14 cellular contexts compared by ENCODE assay signal in genomic region chr7:150966002-150966401, GRCh38. TPM values are rescaled to one million over a fixed set of nuclear protein-coding genes. Genes with fewer than 3 reads are reported as not detected.
DNase-seq lines count a peak whose midpoint lies in the region; ATAC-seq, FAIRE-seq and TF ChIP-seq lines count a peak whose summit lies in the region.
"Had no signal": no experiment of that assay in that cellular context is flagged by ENCODE, and none has a peak within 500 bp of the region (broad histone marks: within the 10 kb centered on the region; RNA-seq: fewer than 3 reads in every experiment).

No MANE protein-coding gene starts in this region.

- H3K27ac ChIP-seq in K562 (ENCODE audit: extremely low read depth, low read depth, low read length), result no peak overlapping the region

- peak; percentile 85 for FAIRE-seq in K562 (lab: Jason Lieb, UNC)
- FAIRE-seq: colon, RCC 7860 had no signal

- TF ChIP-seq EP300 in K562 (IDR thresholded peaks at IDR 0.05; ENCODE audit: low read length), result no peak

- H3K4me2 ChIP-seq in K562 (ENCODE audit: insufficient read depth, low read length), result no peak overlapping the region

- no peaks in the 10 kb centered on the region for H3K36me3 Mint-ChIP-seq in activated CD8-positive, alpha-beta T cell treated with anti-CD3 and anti-CD28 coated beads, Interleukin-2, amount 10 ng/mL, durations not matched to agents 7 days and 5 days (ENCODE audit: low read depth)
- H3K36me3 Mint-ChIP-seq: CD14-positive monocyte had no signal

- BruUV-seq in K562 (replicated peaks; lab: Mats Ljungman, UMichigan), result no TSS peak

- H3K4me1 Mint-ChIP-seq in activated CD8-positive, alpha-beta T cell treated with anti-CD3 and anti-CD28 coated beads, Interleukin-2, amount 10 ng/mL, durations not matched to agents 7 days and 5 days (ENCODE audit: low read depth), result no peaks in the 10 kb centered on the region

- no peak overlapping the region for H3K27ac Mint-ChIP-seq in activated CD8-positive, alpha-beta T cell treated with anti-CD3 and anti-CD28 coated beads, Interleukin-2, amount 10 ng/mL, durations not matched to agents 7 days and 5 days

- H3K4me3 ChIP-seq in AG04449 (ENCODE audit: low read depth, low read length) (no peak overlapping the region), HFF-Myc (replicated peaks; ENCODE audit: low read depth, low read length) (no peak overlapping the region), K562 (no peak overlapping the region)

- H3K9me3 Mint-ChIP-seq in activated CD8-positive, alpha-beta T cell treated with anti-CD3 and anti-CD28 coated beads, Interleukin-2, amount 10 ng/mL, durations not matched to agents 7 days and 5 days (ENCODE audit: insufficient read depth), result no peaks in the 10 kb centered on the region
- H3K9me3 Mint-ChIP-seq: CD14-positive monocyte had no signal

- ATAC-seq in K562, result peak; percentile 68
- no peak for ATAC-seq in activated CD8-positive, alpha-beta T cell treated with anti-CD3 and anti-CD28 coated beads, Interleukin-2, amount 10 ng/mL, durations not matched to agents 7 days and 5 days

- H3K4me3 Mint-ChIP-seq in activated CD8-positive, alpha-beta T cell treated with anti-CD3 and anti-CD28 coated beads, Interleukin-2, amount 10 ng/mL, durations not matched to agents 7 days and 5 days, result no peak overlapping the region
- H3K4me3 Mint-ChIP-seq: CD14-positive monocyte had no signal

- CTCF ChIA-PET in AG04449 (lab: Yijun Ruan, JAX), result interaction anchor here (1.5 to 7.8 kb wide), 4 partner anchors 12 to 145 kb away, joined by 5 to 87 read pairs (median 8); no protein-coding TSS in a partner anchor
- CTCF ChIA-PET in K562 (lab: Yijun Ruan, JAX; ENCODE audit: low intra/inter-chr PET ratio), result interaction anchor here (0.6 to 4.3 kb wide), 6 partner anchors 22 to 145 kb away, joined by 3 to 27 read pairs (median 4); no protein-coding TSS in a partner anchor
- CTCF ChIA-PET in activated CD8-positive, alpha-beta T cell treated with anti-CD3 and anti-CD28 coated beads, Interleukin-2, amount 10 ng/mL, durations not matched to agents 7 days and 5 days (lab: Charles Lee), result interaction anchor here (6.2 kb wide), 1 partner anchor 19 kb away, joined by 82 read pairs; no protein-coding TSS in a partner anchor

- peaks cover 13% of the 10 kb centered on the region for H3K27me3 Mint-ChIP-seq in activated CD8-positive, alpha-beta T cell treated with anti-CD3 and anti-CD28 coated beads, Interleukin-2, amount 10 ng/mL, durations not matched to agents 7 days and 5 days (ENCODE audit: low read depth)

- no peak for TF ChIP-seq POLR2A in K562 (conservative IDR thresholded peaks at IDR 0.05)

- DNase-seq in AG04449 (ENCODE audit: low read depth, low spot score), result no peak
- no peak for DNase-seq in HFF-Myc (ENCODE audit: extremely low read depth, low read depth)
- DNase-seq in K562 (ENCODE audit: extremely low read depth in 1 of 4, low spot score in 3 of 4), result peak in 3 of 4 experiments; percentile 73 to 82 (median 80)
- peak; percentile 52 for DNase-seq in iPS-NIHi11 (ENCODE audit: low spot score)
- DNase-seq in pons (ENCODE audit: low spot score), result no peak
- DNase-seq in activated CD8-positive, alpha-beta T cell treated with anti-CD3 and anti-CD28 coated beads, Interleukin-2, amount 10 ng/mL, durations not matched to agents 7 days and 5 days, result no peak
- no peak for DNase-seq in NCI-H526 (lab: John Stamatoyannopoulos, UW)
- no peak for DNase-seq in NCI-H1105 (lab: John Stamatoyannopoulos, UW)
- DNase-seq: activated CD4-positive, CD25-positive, alpha-beta regulatory T cell; activated effector memory CD4-positive, alpha-beta T cell treated with Interleukin-2 at 50 U/mL for 16 hours; NCI-H1436 had no signal

- 86% methylated on average over 1 of the region's 1 CpG for WGBS in K562 (ENCODE audit: insufficient coverage, low coverage, missing lambda C conversion rate)

- H4K20me1 ChIP-seq in K562 (replicated peaks; ENCODE audit: control insufficient read depth, insufficient read depth, low read length), result no peaks in the 10 kb centered on the region

- TF ChIP-seq RAD21 in K562 (CRISPR knock-in tag; conservative IDR thresholded peaks at IDR 0.05 in 1 of 2, IDR thresholded peaks at IDR 0.05 in 1 of 2), result peak; percentile 68 to 89

- intact Hi-C loops in K562 (cut with micrococcal nuclease), result loop anchor here (10.0 kb wide), 1 partner anchor 209 kb away; no protein-coding TSS in a partner anchor

- peaks cover 39% of the 10 kb centered on the region for H3K79me2 ChIP-seq in K562 (ENCODE audit: control insufficient read depth, insufficient read depth, low read length)

- H3K36me3 ChIP-seq in K562 (ENCODE audit: control insufficient read depth, insufficient read depth, low read length), result peaks cover 13% of the 10 kb centered on the region; the same call in 1 of the 3 replicates

- in situ Hi-C loops in K562 (cut with MboI), result no loop called here

- peak; percentile 13 for TF ChIP-seq CTCF in AG04449 (IDR thresholded peaks at IDR 0.05; ENCODE audit: insufficient read depth, low read length, missing control alignments)
- TF ChIP-seq CTCF in HFF-Myc (IDR thresholded peaks at IDR 0.05; ENCODE audit: low read depth, low read length, missing control alignments), result peak; percentile 18
- peak; percentile 89 to 94 (median 93) for TF ChIP-seq CTCF in K562 (IDR thresholded peaks at IDR 0.05 in 2 of 3, conservative IDR thresholded peaks at IDR 0.05 in 1 of 3; ENCODE audit: insufficient read depth in 2 of 3, low read depth in 1 of 3, low read length in 3 of 3)

- H2AFZ ChIP-seq in K562 (ENCODE audit: low read depth, low read length), result no peak overlapping the region

- H3K9me3 ChIP-seq in K562 (replicated peaks; ENCODE audit: control insufficient read depth, insufficient read depth, low read depth, low read length), result no peaks in the 10 kb centered on the region

- peak overlapping the region in 1 of 2 experiments; percentile 89; a peak in 1 of 4 replicates for H3K9ac ChIP-seq in K562 (ENCODE audit: insufficient read depth in 1 of 2, low read depth in 2 of 2, low read length in 2 of 2)

- H3K9me1 ChIP-seq in K562 (ENCODE audit: control insufficient read depth, insufficient read depth, low read length), result no peaks in the 10 kb centered on the region

- POLR2A ChIA-PET in AG04449 (lab: Yijun Ruan, JAX), result no interaction called here
- POLR2A ChIA-PET in K562 (lab: Yijun Ruan, JAX), result interaction anchor here (1.7 to 1.8 kb wide), 2 partner anchors 13 to 20 kb away, joined by 3 to 6 read pairs; no protein-coding TSS in a partner anchor
- POLR2A ChIA-PET in activated CD8-positive, alpha-beta T cell treated with anti-CD3 and anti-CD28 coated beads, Interleukin-2, amount 10 ng/mL, durations not matched to agents 7 days and 5 days (lab: Charles Lee), result no interaction called here

- no peaks in the 10 kb centered on the region for H3K27me3 ChIP-seq in K562 (ENCODE audit: control insufficient read depth in 2 of 2, insufficient read depth in 2 of 2, low read length in 2 of 2)

- H3K4me1 ChIP-seq in K562 (replicated peaks in 1 of 2; ENCODE audit: control insufficient read depth in 2 of 2, insufficient read depth in 2 of 2, low read length in 2 of 2), result peaks cover 76% of the 10 kb centered on the region in 2 experiments

RNA-seq across cellular contexts. Expression of gene KCNH2, which starts 12.1 kb away (rescaled TPM):
- 101 and 344 TPM in 2 replicates for total RNA-seq in K562 (2011; cell fraction: chromatin; rRNA removed; ENCODE audit: low replicate concordance)
- total RNA-seq in K562 (2011; cell fraction: nucleolus; rRNA removed), result 421 and 427 TPM in 2 replicates
- 291 and 342 TPM in 2 replicates for total RNA-seq in K562 (2011; cell fraction: nucleoplasm; rRNA removed)
- total RNA-seq in K562 (2014; rRNA removed) (326 and 470 TPM in 2 replicates), K562 (2014; rRNA removed; fragmentation: Illumina TruSeq; extraction: Trizol) (63.4 and 97.8 TPM in 2 replicates), K562 (2015; rRNA removed; fragmentation: Illumina TruSeq; extraction: Trizol) (215 and 218 TPM in 2 replicates), K562 (2021) (368 and 385 TPM in 2 replicates)
- polyA plus RNA-seq in K562 (2011; rRNA removed) (125 and 154 TPM in 2 replicates), K562 (2014; fragmentation: Illumina TruSeq; extraction: Trizol) (222 and 298 TPM in 2 replicates), K562 (2014; fragmentation: Nextera tagmentation; extraction: Ambion mirVana) (10 to 100 TPM; 18.1 to 29.0 TPM), K562 (2014; rRNA removed) (251 and 295 TPM in 2 replicates)
- 184 and 684 TPM in 2 replicates for polyA plus RNA-seq in K562 (2011; cell fraction: cytosol; rRNA removed)
- 202 and 446 TPM in 2 replicates for polyA plus RNA-seq in K562 (2011; cell fraction: nucleus; rRNA removed)
- polyA plus RNA-seq in K562 (2012), result 270 and 304 TPM in 2 replicates
- 46.2 and 123 TPM in 2 replicates for polyA minus RNA-seq in K562 (2011; rRNA and poly(A)+ RNA removed)
- 133 and 200 TPM in 2 replicates for polyA minus RNA-seq in K562 (2011; cell fraction: cytosol; rRNA and poly(A)+ RNA removed)
- 111 and 144 TPM in 2 replicates for polyA minus RNA-seq in K562 (2011; cell fraction: nucleus; rRNA and poly(A)+ RNA removed)
- not detected for total RNA-seq in activated CD8-positive, alpha-beta T cell treated with anti-CD3 and anti-CD28 coated beads, Interleukin-2, amount 10 ng/mL, durations not matched to agents 7 days and 5 days
- polyA plus RNA-seq: CD14-positive monocyte had no signal

RNA-seq across cellular contexts. Expression of gene NOS3, which starts 24.8 kb away (rescaled TPM):
- 17.7 and 69.8 TPM in 2 replicates for total RNA-seq in K562 (2011; cell fraction: chromatin; rRNA removed; ENCODE audit: low replicate concordance)
- total RNA-seq in K562 (2011; cell fraction: nucleolus; rRNA removed), result 82.0 and 87.6 TPM in 2 replicates
- total RNA-seq in K562 (2011; cell fraction: nucleoplasm; rRNA removed), result 40.3 and 46.6 TPM in 2 replicates
- total RNA-seq in K562 (2014; rRNA removed), result 121 and 170 TPM in 2 replicates
- total RNA-seq in K562 (2014; rRNA removed; fragmentation: Illumina TruSeq; extraction: Trizol), result 3.1 and 4.3 TPM in 2 replicates
- 43.2 and 45.8 TPM in 2 replicates for total RNA-seq in K562 (2015; rRNA removed; fragmentation: Illumina TruSeq; extraction: Trizol)
- 111 and 124 TPM in 2 replicates for total RNA-seq in K562 (2021)
- polyA plus RNA-seq in K562 (2011; rRNA removed), result 23.6 and 47.3 TPM in 2 replicates
- polyA plus RNA-seq in K562 (2011; cell fraction: cytosol; rRNA removed), result 58.9 and 221 TPM in 2 replicates
- polyA plus RNA-seq in K562 (2011; cell fraction: nucleus; rRNA removed), result 50.4 and 106 TPM in 2 replicates
- polyA plus RNA-seq in K562 (2012), result 87.2 and 107 TPM in 2 replicates
- polyA plus RNA-seq in K562 (2014; fragmentation: Illumina TruSeq; extraction: Trizol), result 23.6 and 88.1 TPM in 2 replicates
- polyA plus RNA-seq in K562 (2014; fragmentation: Nextera tagmentation; extraction: Ambion mirVana), result 1 to 10 TPM; 1.1 to 2.9 TPM
- polyA plus RNA-seq in K562 (2014; rRNA removed), result 102 and 118 TPM in 2 replicates
- 11.7 and 21.2 TPM in 2 replicates for polyA minus RNA-seq in K562 (2011; rRNA and poly(A)+ RNA removed)
- 65.3 and 77.5 TPM in 2 replicates for polyA minus RNA-seq in K562 (2011; cell fraction: cytosol; rRNA and poly(A)+ RNA removed)
- polyA minus RNA-seq in K562 (2011; cell fraction: nucleus; rRNA and poly(A)+ RNA removed), result 35.9 and 37.0 TPM in 2 replicates
- total RNA-seq in activated CD8-positive, alpha-beta T cell treated with anti-CD3 and anti-CD28 coated beads, Interleukin-2, amount 10 ng/mL, durations not matched to agents 7 days and 5 days, result 10 to 100 TPM; 12.2 to 13.8 TPM

RNA-seq across cellular contexts. Expression of gene ATG9B, which starts 58.3 kb away (rescaled TPM):
- 3.9 and 10.1 TPM in 2 replicates for total RNA-seq in K562 (2011; cell fraction: chromatin; rRNA removed; ENCODE audit: low replicate concordance)
- total RNA-seq in K562 (2011; cell fraction: nucleolus; rRNA removed), result 5.8 and 7.7 TPM in 2 replicates
- total RNA-seq in K562 (2011; cell fraction: nucleoplasm; rRNA removed), result 4.8 and 12.4 TPM in 2 replicates
- total RNA-seq in K562 (2014; rRNA removed) (2.0 and 2.1 TPM in 2 replicates), K562 (2014; rRNA removed; fragmentation: Illumina TruSeq; extraction: Trizol) (0.64 and 1.2 TPM in 2 replicates), K562 (2015; rRNA removed; fragmentation: Illumina TruSeq; extraction: Trizol) (0.29 and 0.90 TPM in 2 replicates), K562 (2021) (2.2 and 4.7 TPM in 2 replicates)
- polyA plus RNA-seq in K562 (2011; rRNA removed) (1.3 and 1.7 TPM in 2 replicates), K562 (2014; fragmentation: Illumina TruSeq; extraction: Trizol) (0.92 and 1.4 TPM in 2 replicates), K562 (2014; fragmentation: Nextera tagmentation; extraction: Ambion mirVana) (1 to 10 TPM; 5.0 to 6.9 TPM), K562 (2014; rRNA removed) (2.7 and 8.0 TPM in 2 replicates)
- 1.2 and 1.7 TPM in 2 replicates for polyA plus RNA-seq in K562 (2011; cell fraction: cytosol; rRNA removed)
- 5.9 and 13.7 TPM in 2 replicates for polyA plus RNA-seq in K562 (2011; cell fraction: nucleus; rRNA removed)
- polyA plus RNA-seq in K562 (2012), result 6.6 and 7.2 TPM in 2 replicates
- 0.27 and 0.63 TPM in 2 replicates for polyA minus RNA-seq in K562 (2011; rRNA and poly(A)+ RNA removed)
- polyA minus RNA-seq in K562 (2011; cell fraction: cytosol; rRNA and poly(A)+ RNA removed), result not detected in 2 replicates
- polyA minus RNA-seq in K562 (2011; cell fraction: nucleus; rRNA and poly(A)+ RNA removed), result 1.00 and 2.6 TPM in 2 replicates
- total RNA-seq in activated CD8-positive, alpha-beta T cell treated with anti-CD3 and anti-CD28 coated beads, Interleukin-2, amount 10 ng/mL, durations not matched to agents 7 days and 5 days, result 1 to 10 TPM; 6.8 to 7.4 TPM

Comparison
In these comparisons a context has a peak if more than half of its experiments do, and no peak if none do; other contexts are left out.
1. DNase-seq: peak in K562 (3 of 4) and iPS-NIHi11 (single experiment); none in AG04449 (single experiment), HFF-Myc (single experiment), pons (single experiment), activated CD8-positive, alpha-beta T cell treated with anti-CD3 and anti-CD28 coated beads, Interleukin-2, amount 10 ng/mL, durations not matched to agents 7 days and 5 days (single experiment), NCI-H526 (0 of 2) and NCI-H1105 (single experiment).
2. CTCF ChIP-seq: peak in every context shown above with its lines; median percentile 93 in K562; 18 in HFF-Myc; 13 in AG04449.
3. RNA of gene KCNH2, which starts 12.1 kb away (total RNA-seq): 63.4 to 470 TPM in K562; not detected in activated CD8-positive, alpha-beta T cell treated with anti-CD3 and anti-CD28 coated beads, Interleukin-2, amount 10 ng/mL, durations not matched to agents 7 days and 5 days; every median in the first group is over 10 times any median in the second.